Comparison of ENCODE assay signal across 10 cellular contexts in the genomic region with DNA sequence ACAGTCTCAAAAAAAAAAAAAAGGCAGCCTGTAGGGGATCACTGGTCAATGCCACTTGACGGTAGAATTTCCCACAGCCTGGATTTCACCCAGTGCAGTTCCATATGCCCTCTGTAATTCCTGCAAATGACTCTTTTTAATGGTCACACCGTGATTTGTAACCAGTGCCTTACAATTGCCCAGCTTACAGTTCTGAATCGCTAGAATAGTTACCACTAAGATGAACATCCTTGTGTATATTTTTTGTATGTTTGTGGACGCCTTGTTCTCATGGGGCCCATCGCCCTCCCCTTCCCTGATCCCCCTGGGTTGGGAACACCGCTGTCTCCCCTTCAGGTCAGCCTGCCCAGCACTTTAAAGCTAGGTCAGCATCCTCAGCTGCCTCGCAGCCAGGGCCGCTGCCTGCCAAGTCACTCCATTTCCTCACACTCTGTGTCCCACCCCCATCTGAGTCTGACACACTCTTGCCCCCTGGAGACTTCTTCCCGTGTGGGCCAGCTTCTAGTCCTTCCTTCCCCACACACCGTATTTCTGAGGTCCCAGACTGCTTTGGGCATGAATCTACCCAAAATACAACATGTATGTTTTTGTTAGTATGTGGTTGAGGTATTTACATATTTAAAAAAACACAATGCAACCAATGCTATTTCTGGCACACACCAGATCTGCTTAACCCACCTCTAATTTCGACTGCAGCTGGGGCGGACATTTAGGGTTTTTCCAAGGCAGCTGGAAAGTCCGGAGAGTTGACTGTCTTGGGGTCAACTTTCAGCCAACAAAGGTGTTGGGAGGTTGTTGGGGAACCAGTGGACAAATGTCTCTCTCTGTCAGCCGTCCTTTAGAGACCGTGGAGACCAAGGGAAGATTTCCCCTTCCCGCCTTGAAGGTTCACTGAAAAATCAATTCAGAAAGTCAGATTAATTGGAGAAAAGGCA.
DNase-seq lines count a peak whose midpoint lies in the region; ATAC-seq and TF ChIP-seq lines count a peak whose summit lies in the region.
"Had no signal": no experiment of that assay in that cellular context is flagged by ENCODE, and none has a peak within 500 bp of the region (broad histone marks: within the 10 kb centered on the region; RNA-seq: fewer than 3 reads in every experiment).

No MANE protein-coding gene starts in this region.

- H3K4me3 ChIP-seq in GM12865 (ENCODE audit: low read depth, low read length) (peak overlapping the region; percentile 45), left lung (no peak overlapping the region)

- H3K9me3 ChIP-seq in left lung, result no peaks in the 10 kb centered on the region

- ATAC-seq in GM19463 (IDR thresholded peaks at IDR 0.05; ENCODE audit: unreplicated experiment) (peak; percentile 79), HG03064 (IDR thresholded peaks at IDR 0.05; ENCODE audit: low read depth, unreplicated experiment) (peak; percentile 74), left lung (no peak)

- TF ChIP-seq CTCF in GM12865 (IDR thresholded peaks at IDR 0.05; ENCODE audit: insufficient read depth, low read depth, low read length, missing control alignments) (no peak), left lung (IDR thresholded peaks at IDR 0.05) (no peak)

- H3K36me3 ChIP-seq in left lung, result no peaks in the 10 kb centered on the region

- no peaks in the 10 kb centered on the region for H3K27me3 ChIP-seq in left lung

- H3K4me1 ChIP-seq in left lung, result no peaks in the 10 kb centered on the region

- H3K27ac ChIP-seq in substantia nigra (ENCODE audit: low read depth, low read length, poor library complexity, severe bottlenecking), result no peak overlapping the region
- H3K27ac ChIP-seq in left lung, result no peak overlapping the region

- DNase-seq in GM12865 (ENCODE audit: low read depth) (peak; percentile 94), brain pericyte (ENCODE audit: low read depth, low spot score) (peak; percentile 37), substantia nigra (lab: John Stamatoyannopoulos, UW) (no peak), left lung (no peak), NCI-H345 (lab: John Stamatoyannopoulos, UW) (no peak)
- no peak for DNase-seq in stimulated activated CD4-positive, alpha-beta T cell treated with anti-CD3 and anti-CD28 coated beads, Interleukin-2, amount 100 ng/mL, for 48 hours
- DNase-seq: activated CD4-positive, alpha-beta memory T cell treated with anti-CD3 and anti-CD28 coated beads, Interleukin-2, amount 10 ng/mL, durations not matched to agents 7 days and 5 days; NCI-H69 had no signal

- intact Hi-C loops in left lung (cut with DNase I), result no loop called here

Comparison
In these comparisons a context has a peak if more than half of its experiments do, and no peak if none do; other contexts are left out.
1. DNase-seq: peak in GM12865 (single experiment) and brain pericyte (single experiment); none in substantia nigra (0 of 49), stimulated activated CD4-positive, alpha-beta T cell treated with anti-CD3 and anti-CD28 coated beads, Interleukin-2, amount 100 ng/mL, for 48 hours (0 of 2), left lung (0 of 2) and NCI-H345 (single experiment).